In genomic region chrX:154437971-154438893, GRCh38 we compare ENCODE assay signal across 9 cellular contexts. TPM values are rescaled to one million over a fixed set of nuclear protein-coding genes. Genes with fewer than 3 reads are reported as not detected.
DNase-seq lines count a peak whose midpoint lies in the region; ATAC-seq, FAIRE-seq and TF ChIP-seq lines count a peak whose summit lies in the region.
"Had no signal": no experiment of that assay in that cellular context is flagged by ENCODE, and none has a peak within 500 bp of the region (broad histone marks: within the 10 kb centered on the region; RNA-seq: fewer than 3 reads in every experiment).

No MANE protein-coding gene starts in this region.

- POLR2A ChIA-PET in GM12878 (lab: Charles Lee) = interaction anchor here (0.7 to 1.7 kb wide), 4 partner anchors 11 to 52 kb away, joined by 3 read pairs; partner anchors contain the start of genes RPL10 and SLC10A3

- ATAC-seq in GM12878 (no peak), lung (ENCODE audit: insufficient read depth, low FRiP score) (no peak), upper lobe of left lung (ENCODE audit: low FRiP score in 2 of 2) (no peak), GM21423 (IDR thresholded peaks at IDR 0.05; ENCODE audit: unreplicated experiment) (no peak), HG02970 (IDR thresholded peaks at IDR 0.05; ENCODE audit: low FRiP score, unreplicated experiment) (no peak)

- H3K27ac ChIP-seq in GM12878 (ENCODE audit: control insufficient read depth, insufficient read depth) (no peak overlapping the region), lung (ENCODE audit: low read depth in 1 of 2, low read length in 1 of 2) (no peak overlapping the region), upper lobe of left lung (peak overlapping the region in 3 of 4 donors; percentile 86 to 96 (median 90))

- CTCF ChIA-PET in GM12878 (lab: Yijun Ruan, JAX) = no interaction called here

- no peak for TF ChIP-seq RAD21 in GM12878 (IDR thresholded peaks at IDR 0.05; ENCODE audit: insufficient read depth, low read depth, low read length)

- no peak overlapping the region for H2AFZ ChIP-seq in GM12878 (ENCODE audit: control insufficient read depth, low read depth, low read length)

- SMC1A ChIA-PET in GM12878 (lab: Charles Lee; ENCODE audit: uncharacterized antibody, unreplicated experiment) = no interaction called here

- no peak for FAIRE-seq in GM12878 (lab: Jason Lieb, UNC)

- H3K79me2 ChIP-seq in GM12878 (ENCODE audit: control insufficient read depth, insufficient read depth, low read length) = peaks cover 21% of the 10 kb centered on the region

- H3K9ac ChIP-seq in GM12878 (ENCODE audit: control insufficient read depth, insufficient read depth, low read length) = peak overlapping the region; percentile 56; the same call in 1 of the 2 replicates

- H3K27me3 ChIP-seq in GM12878 (replicated peaks in 1 of 2; ENCODE audit: control insufficient read depth in 2 of 2, insufficient read depth in 2 of 2, low read length in 1 of 2) (no peaks in the 10 kb centered on the region), lung (ENCODE audit: control insufficient read depth, insufficient read depth) (no peaks in the 10 kb centered on the region), upper lobe of left lung (no peaks in the 10 kb centered on the region)

- H3K4me1 ChIP-seq in GM12878 (ENCODE audit: control insufficient read depth, insufficient read depth, low read length) (no peaks in the 10 kb centered on the region), lung (ENCODE audit: control insufficient read depth in 2 of 2, insufficient read depth in 2 of 2, low read length in 2 of 2) (no peaks in the 10 kb centered on the region), upper lobe of left lung (peaks cover 3 to 23% (median 4%) of the 10 kb centered on the region in 4 donors)

- RAD21 ChIA-PET in GM12878 (lab: Charles Lee; ENCODE audit: unreplicated experiment) = no interaction called here

- H3K36me3 ChIP-seq in GM12878 (ENCODE audit: control insufficient read depth in 2 of 2, insufficient read depth in 2 of 2, low read length in 1 of 2) (peaks cover 0 to 5% of the 10 kb centered on the region in 2 experiments; a peak in 1 of 4 replicates), lung (ENCODE audit: control insufficient read depth in 2 of 2, insufficient read depth in 2 of 2, low read length in 2 of 2) (peaks cover 0 to 12% of the 10 kb centered on the region in 2 donors), upper lobe of left lung (peaks cover 0 to 57% (median 29%) of the 10 kb centered on the region in 4 donors)

- H3K9me3 ChIP-seq in GM12878 (replicated peaks; ENCODE audit: control insufficient read depth, insufficient read depth, low read length) (no peaks in the 10 kb centered on the region; the same call in 2 of the 3 replicates), lung (ENCODE audit: control insufficient read depth in 2 of 2, insufficient read depth in 1 of 2, low read length in 1 of 2) (peaks cover 0 to 2% of the 10 kb centered on the region in 2 donors), upper lobe of left lung (peaks cover 0 to 4% (median 0%) of the 10 kb centered on the region in 4 donors)

- H3K4me1 Mint-ChIP-seq in activated naive CD4-positive, alpha-beta T cell treated with anti-CD3 and anti-CD28 coated beads, Interleukin-2, amount 50 U/mL, for 24 hours = peaks cover 22% of the 10 kb centered on the region

- no TSS peak for BruUV-seq in GM12878 (replicated peaks; lab: Mats Ljungman, UMichigan)

- no peaks in the 10 kb centered on the region for H3K9me3 Mint-ChIP-seq in activated naive CD4-positive, alpha-beta T cell treated with anti-CD3 and anti-CD28 coated beads, Interleukin-2, amount 50 U/mL, for 24 hours

- H3K27ac Mint-ChIP-seq in activated naive CD4-positive, alpha-beta T cell treated with anti-CD3 and anti-CD28 coated beads, Interleukin-2, amount 50 U/mL, for 24 hours = peak overlapping the region; percentile 84

- WGBS in GM12878 (ENCODE audit: insufficient coverage, insufficient replicate concordance, low lambda C conversion rate, missing lambda C conversion rate) = 61% methylated on average over 28 of the region's 28 CpGs
- 62 to 68% methylated on average over 21 to 28 of the region's 28 CpGs for WGBS in lung, 2 donors
- WGBS in upper lobe of left lung, 2 donors = 43 to 66% methylated on average over 13 to 28 of the region's 28 CpGs

- TF ChIP-seq EP300 in GM12878 (IDR thresholded peaks at IDR 0.05; ENCODE audit: borderline replicate concordance in 1 of 2, control insufficient read depth in 1 of 2, low read depth in 2 of 2, low read length in 2 of 2) (no peak), upper lobe of left lung (IDR thresholded peaks at IDR 0.05) (no peak)

- TF ChIP-seq CTCF in GM12878 (IDR thresholded peaks at IDR 0.05 in 2 of 3, conservative IDR thresholded peaks at IDR 0.05 in 1 of 3; ENCODE audit: control insufficient read depth in 2 of 3, extremely low read depth in 1 of 3, insufficient read depth in 1 of 3, low read depth in 3 of 3, low read length in 3 of 3) (no peak), lung (IDR thresholded peaks at IDR 0.05; ENCODE audit: control extremely low read depth, extremely low read depth) (no peak), upper lobe of left lung (IDR thresholded peaks at IDR 0.05) (no peak)

- intact Hi-C loops in GM12878 (cut with micrococcal nuclease; ENCODE audit: unreplicated experiment) = loop anchor here (5.0 kb wide), 2 partner anchors 39 to 41 kb away; partner anchors contain the start of genes LAGE3 and RPL10

- peak overlapping the region; percentile 84 for H3K4me2 ChIP-seq in GM12878 (ENCODE audit: control insufficient read depth, insufficient read depth)

- H3K36me3 Mint-ChIP-seq in activated naive CD4-positive, alpha-beta T cell treated with anti-CD3 and anti-CD28 coated beads, Interleukin-2, amount 50 U/mL, for 24 hours = no peaks in the 10 kb centered on the region

- H3K4me3 Mint-ChIP-seq in activated naive CD4-positive, alpha-beta T cell treated with anti-CD3 and anti-CD28 coated beads, Interleukin-2, amount 50 U/mL, for 24 hours = peak overlapping the region; percentile 86

- no peaks in the 10 kb centered on the region for H4K20me1 ChIP-seq in GM12878 (ENCODE audit: control insufficient read depth, insufficient read depth)

- in situ Hi-C loops in GM12878 (cut with MboI) = no loop called here

- TF ChIP-seq POLR2A in GM12878 (IDR thresholded peaks at IDR 0.05; ENCODE audit: low read depth, low read length) (no peak), upper lobe of left lung (IDR thresholded peaks at IDR 0.05) (no peak)

- no peaks in the 10 kb centered on the region for H3K27me3 Mint-ChIP-seq in activated naive CD4-positive, alpha-beta T cell treated with anti-CD3 and anti-CD28 coated beads, Interleukin-2, amount 50 U/mL, for 24 hours

- peak overlapping the region; percentile 74 for H3K4me3 ChIP-seq in GM12878
- peak overlapping the region; percentile 60 for H3K4me3 ChIP-seq in lung
- peak overlapping the region; percentile 53 to 84 (median 74) for H3K4me3 ChIP-seq in upper lobe of left lung

- DNase-seq in activated naive CD4-positive, alpha-beta T cell treated with anti-CD3 and anti-CD28 coated beads, Interleukin-2, amount 50 U/mL, for 16 hours = no peak
- DNase-seq in GM12878 (ENCODE audit: low read depth, low spot score) (no peak), lung (ENCODE audit: low spot score) (no peak), upper lobe of left lung (no peak), NCI-H446 treated with DMSO at 0.1 percent for 48 hours (lab: John Stamatoyannopoulos, UW) (no peak)
- DNase-seq: EL had no signal

RNA-seq across cellular contexts. Expression of gene GDI1, which starts 1.3 kb away (rescaled TPM):
- 91.6 and 109 TPM in 2 replicates for total RNA-seq in GM12878 (2013; cell fraction: nucleolus; rRNA removed)
- total RNA-seq in GM12878 (2014; rRNA removed) = 46.6 and 59.9 TPM in 2 replicates
- 22.2 and 22.7 TPM in 2 replicates for total RNA-seq in GM12878 (2014; rRNA removed; fragmentation: Illumina TruSeq; extraction: Trizol)
- total RNA-seq in GM12878 (2021) = 57.9 and 61.3 TPM in 2 replicates
- 57.8 TPM for polyA plus RNA-seq in GM12878 (2011; ENCODE audit: low read depth)
- 48.1 and 102 TPM in 2 replicates for polyA plus RNA-seq in GM12878 (2011; rRNA removed)
- 113 and 125 TPM in 2 replicates for polyA plus RNA-seq in GM12878 (2011; cell fraction: cytosol; rRNA removed)
- polyA plus RNA-seq in GM12878 (2011; cell fraction: nucleus; rRNA removed) = 509 and 553 TPM in 2 replicates
- 87.7 and 105 TPM in 2 replicates for polyA plus RNA-seq in GM12878 (2012)
- polyA plus RNA-seq in GM12878 (2014; fragmentation: Illumina TruSeq; extraction: Trizol) = 45.1 and 64.1 TPM in 2 replicates
- polyA plus RNA-seq in GM12878 (2014; fragmentation: Nextera tagmentation; extraction: Ambion mirVana) = 1 to 10 TPM in 1 of 2 experiments, under 1 TPM in 1; 0.92 to 4.3 TPM
- 82.1 and 101 TPM in 2 replicates for polyA plus RNA-seq in GM12878 (2014; rRNA removed)
- polyA plus RNA-seq in GM12878 (2016; fragmentation: Nextera tagmentation; extraction: Ambion mirVana) = 10 to 100 TPM; 34.5 to 39.3 TPM
- polyA minus RNA-seq in GM12878 (2011; rRNA and poly(A)+ RNA removed) = 45.4 and 61.3 TPM in 2 replicates
- 28.1 and 28.3 TPM in 2 replicates for polyA minus RNA-seq in GM12878 (2011; cell fraction: cytosol; rRNA and poly(A)+ RNA removed)
- 51.5 and 71.2 TPM in 2 replicates for polyA minus RNA-seq in GM12878 (2011; cell fraction: nucleus; rRNA and poly(A)+ RNA removed)
- total RNA-seq in lung = 100 to 1,000 TPM in 1 of 2 donors, 10 to 100 TPM in 1; 64.0 to 116 TPM
- 100 to 1,000 TPM; 116 to 130 TPM for polyA plus RNA-seq in lung
- total RNA-seq in upper lobe of left lung = 100 to 1,000 TPM in 2 of 6 donors, 10 to 100 TPM in 4; 81.2 to 237 (median 96.0) TPM

RNA-seq across cellular contexts. Expression of gene FAM50A, which starts 5.7 kb away (rescaled TPM):
- total RNA-seq in GM12878 (2013; cell fraction: nucleolus; rRNA removed) = 24.0 and 37.5 TPM in 2 replicates
- total RNA-seq in GM12878 (2014; rRNA removed) = 25.8 and 32.1 TPM in 2 replicates
- total RNA-seq in GM12878 (2014; rRNA removed; fragmentation: Illumina TruSeq; extraction: Trizol) = 37.0 and 39.5 TPM in 2 replicates
- 44.3 and 46.7 TPM in 2 replicates for total RNA-seq in GM12878 (2021)
- 36.1 TPM for polyA plus RNA-seq in GM12878 (2011; ENCODE audit: low read depth)
- 23.0 and 30.2 TPM in 2 replicates for polyA plus RNA-seq in GM12878 (2011; rRNA removed)
- polyA plus RNA-seq in GM12878 (2011; cell fraction: cytosol; rRNA removed) = 28.7 and 33.2 TPM in 2 replicates
- 82.3 and 87.7 TPM in 2 replicates for polyA plus RNA-seq in GM12878 (2011; cell fraction: nucleus; rRNA removed)
- 53.3 and 57.8 TPM in 2 replicates for polyA plus RNA-seq in GM12878 (2012)
- polyA plus RNA-seq in GM12878 (2014; fragmentation: Illumina TruSeq; extraction: Trizol) = 32.9 and 43.9 TPM in 2 replicates
- 1 to 10 TPM; 4.2 to 5.4 TPM for polyA plus RNA-seq in GM12878 (2014; fragmentation: Nextera tagmentation; extraction: Ambion mirVana)
- polyA plus RNA-seq in GM12878 (2014; rRNA removed) = 45.8 and 51.3 TPM in 2 replicates
- 10 to 100 TPM; 20.4 to 40.9 TPM for polyA plus RNA-seq in GM12878 (2016; fragmentation: Nextera tagmentation; extraction: Ambion mirVana)
- 24.0 and 28.1 TPM in 2 replicates for polyA minus RNA-seq in GM12878 (2011; rRNA and poly(A)+ RNA removed)
- 9.5 and 11.9 TPM in 2 replicates for polyA minus RNA-seq in GM12878 (2011; cell fraction: cytosol; rRNA and poly(A)+ RNA removed)
- 14.5 and 24.8 TPM in 2 replicates for polyA minus RNA-seq in GM12878 (2011; cell fraction: nucleus; rRNA and poly(A)+ RNA removed)
- 10 to 100 TPM; 23.4 to 74.4 TPM for total RNA-seq in lung
- 100 to 1,000 TPM; 106 to 202 TPM for polyA plus RNA-seq in lung
- total RNA-seq in upper lobe of left lung = 100 to 1,000 TPM in 1 of 6 donors, 10 to 100 TPM in 5; 59.0 to 144 (median 72.7) TPM

RNA-seq across cellular contexts. Expression of gene ATP6AP1, which starts 9.8 kb away (rescaled TPM):
- 52.6 and 58.2 TPM in 2 replicates for total RNA-seq in GM12878 (2013; cell fraction: nucleolus; rRNA removed)
- total RNA-seq in GM12878 (2014; rRNA removed) = 23.0 and 25.0 TPM in 2 replicates
- total RNA-seq in GM12878 (2014; rRNA removed; fragmentation: Illumina TruSeq; extraction: Trizol) = 15.3 and 15.8 TPM in 2 replicates
- total RNA-seq in GM12878 (2021) = 31.2 and 35.7 TPM in 2 replicates
- polyA plus RNA-seq in GM12878 (2011; ENCODE audit: low read depth) = 24.9 TPM
- 20.2 and 39.8 TPM in 2 replicates for polyA plus RNA-seq in GM12878 (2011; rRNA removed)
- polyA plus RNA-seq in GM12878 (2011; cell fraction: cytosol; rRNA removed) = 65.1 and 77.9 TPM in 2 replicates
- 59.5 and 66.5 TPM in 2 replicates for polyA plus RNA-seq in GM12878 (2011; cell fraction: nucleus; rRNA removed)
- 33.0 and 40.6 TPM in 2 replicates for polyA plus RNA-seq in GM12878 (2012)
- 19.5 and 32.8 TPM in 2 replicates for polyA plus RNA-seq in GM12878 (2014; fragmentation: Illumina TruSeq; extraction: Trizol)
- polyA plus RNA-seq in GM12878 (2014; fragmentation: Nextera tagmentation; extraction: Ambion mirVana) = 1 to 10 TPM; 4.5 to 7.8 TPM
- 44.2 and 45.5 TPM in 2 replicates for polyA plus RNA-seq in GM12878 (2014; rRNA removed)
- 10 to 100 TPM; 56.3 to 56.4 TPM for polyA plus RNA-seq in GM12878 (2016; fragmentation: Nextera tagmentation; extraction: Ambion mirVana)
- polyA minus RNA-seq in GM12878 (2011; rRNA and poly(A)+ RNA removed) = 32.0 and 52.5 TPM in 2 replicates
- 18.3 and 26.7 TPM in 2 replicates for polyA minus RNA-seq in GM12878 (2011; cell fraction: cytosol; rRNA and poly(A)+ RNA removed)
- polyA minus RNA-seq in GM12878 (2011; cell fraction: nucleus; rRNA and poly(A)+ RNA removed) = 11.2 and 13.9 TPM in 2 replicates
- total RNA-seq in lung = 100 to 1,000 TPM in 1 of 2 donors, 10 to 100 TPM in 1; 73.7 to 142 TPM
- 100 to 1,000 TPM in 1 of 2 donors, 10 to 100 TPM in 1; 84.1 to 220 TPM for polyA plus RNA-seq in lung
- total RNA-seq in upper lobe of left lung = 100 to 1,000 TPM in 4 of 6 donors, 10 to 100 TPM in 2; 70.3 to 183 (median 108) TPM

RNA-seq across cellular contexts. Expression of gene PLXNA3, which starts 19.8 kb away (rescaled TPM):
- 41.6 and 54.9 TPM in 2 replicates for total RNA-seq in GM12878 (2013; cell fraction: nucleolus; rRNA removed)
- total RNA-seq in GM12878 (2014; rRNA removed) = 2.7 and 3.6 TPM in 2 replicates
- 3.3 and 3.7 TPM in 2 replicates for total RNA-seq in GM12878 (2014; rRNA removed; fragmentation: Illumina TruSeq; extraction: Trizol)
- 19.2 and 26.8 TPM in 2 replicates for total RNA-seq in GM12878 (2021)
- polyA plus RNA-seq in GM12878 (2011; ENCODE audit: low read depth) = 10.4 TPM
- polyA plus RNA-seq in GM12878 (2011; rRNA removed) = 3.2 and 11.0 TPM in 2 replicates
- polyA plus RNA-seq in GM12878 (2011; cell fraction: cytosol; rRNA removed) = 6.7 and 10.4 TPM in 2 replicates
- 220 and 271 TPM in 2 replicates for polyA plus RNA-seq in GM12878 (2011; cell fraction: nucleus; rRNA removed)
- polyA plus RNA-seq in GM12878 (2012) = 33.0 and 34.0 TPM in 2 replicates
- 4.8 and 10.8 TPM in 2 replicates for polyA plus RNA-seq in GM12878 (2014; fragmentation: Illumina TruSeq; extraction: Trizol)
- under 1 TPM; 0.26 to 0.32 TPM for polyA plus RNA-seq in GM12878 (2014; fragmentation: Nextera tagmentation; extraction: Ambion mirVana)
- polyA plus RNA-seq in GM12878 (2014; rRNA removed) = 14.5 and 20.1 TPM in 2 replicates
- polyA plus RNA-seq in GM12878 (2016; fragmentation: Nextera tagmentation; extraction: Ambion mirVana) = 1 to 10 TPM; 3.0 to 3.4 TPM
- polyA minus RNA-seq in GM12878 (2011; rRNA and poly(A)+ RNA removed) = 8.2 and 8.3 TPM in 2 replicates
- 3.1 and 5.4 TPM in 2 replicates for polyA minus RNA-seq in GM12878 (2011; cell fraction: cytosol; rRNA and poly(A)+ RNA removed)
- 38.1 and 60.4 TPM in 2 replicates for polyA minus RNA-seq in GM12878 (2011; cell fraction: nucleus; rRNA and poly(A)+ RNA removed)
- total RNA-seq in lung = 10 to 100 TPM; 17.3 to 61.1 TPM
- polyA plus RNA-seq in lung = 10 to 100 TPM; 10.2 to 16.1 TPM
- 100 to 1,000 TPM in 1 of 6 donors, 10 to 100 TPM in 4, 1 to 10 TPM in 1; 7.9 to 195 (median 36.3) TPM for total RNA-seq in upper lobe of left lung

RNA-seq across cellular contexts. Expression of gene TAFAZZIN, which starts 26.9 kb away (rescaled TPM):
- 53.3 and 55.8 TPM in 2 replicates for total RNA-seq in GM12878 (2013; cell fraction: nucleolus; rRNA removed)
- total RNA-seq in GM12878 (2014; rRNA removed) (25.3 and 31.3 TPM in 2 replicates), GM12878 (2014; rRNA removed; fragmentation: Illumina TruSeq; extraction: Trizol) (14.2 and 15.3 TPM in 2 replicates), GM12878 (2021) (37.0 and 39.2 TPM in 2 replicates), lung (10 to 100 TPM; 28.4 to 48.9 TPM), upper lobe of left lung (100 to 1,000 TPM in 2 of 6 donors, 10 to 100 TPM in 4; 39.1 to 228 (median 49.9) TPM)
- 19.4 TPM for polyA plus RNA-seq in GM12878 (2011; ENCODE audit: low read depth)
- polyA plus RNA-seq in GM12878 (2011; rRNA removed) (15.7 and 20.0 TPM in 2 replicates), GM12878 (2014; fragmentation: Illumina TruSeq; extraction: Trizol) (21.8 and 22.6 TPM in 2 replicates), GM12878 (2014; fragmentation: Nextera tagmentation; extraction: Ambion mirVana) (1 to 10 TPM in 1 of 2 experiments, under 1 TPM in 1; 0.71 to 1.4 TPM), GM12878 (2014; rRNA removed) (43.1 and 50.4 TPM in 2 replicates), GM12878 (2016; fragmentation: Nextera tagmentation; extraction: Ambion mirVana) (10 to 100 TPM; 25.0 to 31.6 TPM), lung (10 to 100 TPM; 39.7 to 61.2 TPM)
- polyA plus RNA-seq in GM12878 (2011; cell fraction: cytosol; rRNA removed) = 27.0 and 29.1 TPM in 2 replicates
- polyA plus RNA-seq in GM12878 (2011; cell fraction: nucleus; rRNA removed) = 183 and 209 TPM in 2 replicates
- polyA plus RNA-seq in GM12878 (2012) = 30.8 and 43.7 TPM in 2 replicates
- polyA minus RNA-seq in GM12878 (2011; rRNA and poly(A)+ RNA removed) = 9.9 and 12.2 TPM in 2 replicates
- polyA minus RNA-seq in GM12878 (2011; cell fraction: cytosol; rRNA and poly(A)+ RNA removed) = 9.1 and 10.7 TPM in 2 replicates
- 26.0 and 36.0 TPM in 2 replicates for polyA minus RNA-seq in GM12878 (2011; cell fraction: nucleus; rRNA and poly(A)+ RNA removed)

Comparison
In these comparisons a context has a peak if more than half of its experiments do, and no peak if none do; other contexts are left out.
1. H3K27ac ChIP-seq: peak in upper lobe of left lung (3 of 4); none in GM12878 (single experiment) and lung (0 of 2).
2. Peak in every context shown above with its lines, with median percentiles within 50 percentile points of each other: H3K4me3 ChIP-seq.